ENCODE assay signal across 25 cellular contexts in the genomic region with DNA sequence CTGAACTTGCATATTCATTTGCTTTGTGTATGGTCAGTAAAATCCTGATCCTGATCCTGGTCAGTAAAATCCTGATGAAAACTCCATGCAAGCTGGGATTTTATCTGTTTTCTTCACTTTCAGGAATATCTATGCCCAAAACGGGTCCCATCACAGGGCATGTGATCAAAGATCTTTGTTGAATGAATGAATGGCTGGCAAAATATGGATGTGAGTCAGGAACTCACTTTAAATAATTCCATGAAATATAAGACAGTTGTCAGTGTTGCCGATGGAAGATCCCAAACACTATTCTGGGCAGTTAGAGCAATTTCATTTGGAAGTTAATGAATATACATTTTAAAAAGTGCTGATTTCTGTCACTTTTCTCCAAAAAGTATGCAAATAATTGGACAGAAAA.
"Had no signal": no experiment of that assay in that cellular context is flagged by ENCODE, and none has a peak within 500 bp of the region (broad histone marks: within the 10 kb centered on the region; RNA-seq: fewer than 3 reads in every experiment).

No MANE protein-coding gene starts in this region.

- H3K9me3 Mint-ChIP-seq: activated CD4-positive, alpha-beta memory T cell treated with anti-CD3 and anti-CD28 coated beads for 36 hours; activated T-cell treated with anti-CD3 and anti-CD28 coated beads, Interleukin-2, amount 50 U/mL, for 24 hours had no signal

- H3K27ac ChIP-seq: brain microvascular endothelial cell, left lung, lower lobe of right lung, right lobe of liver, skin epidermis, upper lobe of left lung, vagina had no signal

- H3K4me3 Mint-ChIP-seq: activated T-cell treated with anti-CD3 and anti-CD28 coated beads, Interleukin-2, amount 50 U/mL, for 24 hours; stimulated activated naive CD8-positive, alpha-beta T cell treated with anti-CD3 and anti-CD28 coated beads, Interleukin-15, Interleukin-2, amounts not matched to agents 100 ng/mL and 50 ng/mL, for 24 hours had no signal

- H3K4me1 ChIP-seq: left lung, lower lobe of right lung, right lobe of liver, upper lobe of left lung, vagina had no signal

- H3K27ac Mint-ChIP-seq: activated CD4-positive, alpha-beta memory T cell treated with anti-CD3 and anti-CD28 coated beads for 36 hours; activated CD4-positive, alpha-beta T cell treated with anti-CD3 and anti-CD28 coated beads, Interleukin-2, amount 10 ng/mL, durations not matched to agents 24 days and 14 days; activated T-cell treated with anti-CD3 and anti-CD28 coated beads, Interleukin-2, amount 50 U/mL, for 24 hours; effector memory CD8-positive, alpha-beta T cell; stimulated activated effector memory CD8-positive, alpha-beta T cell treated with anti-CD3 and anti-CD28 coated beads, Interleukin-12 subunit alpha, Interleukin-12 subunit beta, amount 100 ng/mL, for 72 hours; stimulated activated naive CD8-positive, alpha-beta T cell treated with anti-CD3 and anti-CD28 coated beads, Interleukin-15, Interleukin-2, amounts not matched to agents 100 ng/mL and 50 ng/mL, for 24 hours had no signal

- H3K9me3 ChIP-seq: left lung, lower lobe of right lung, right lobe of liver, upper lobe of left lung, vagina had no signal

- H3K36me3 Mint-ChIP-seq: activated CD4-positive, alpha-beta memory T cell treated with anti-CD3 and anti-CD28 coated beads for 36 hours; natural killer cell; stimulated activated effector memory CD8-positive, alpha-beta T cell treated with anti-CD3 and anti-CD28 coated beads, Interleukin-12 subunit alpha, Interleukin-12 subunit beta, amount 100 ng/mL, for 72 hours had no signal

- H3K4me1 Mint-ChIP-seq: natural killer cell; stimulated activated effector memory CD8-positive, alpha-beta T cell treated with anti-CD3 and anti-CD28 coated beads, Interleukin-12 subunit alpha, Interleukin-12 subunit beta, amount 100 ng/mL, for 72 hours had no signal

- ATAC-seq: effector memory CD8-positive, alpha-beta T cell; esophagus mucosa; left lung; lower lobe of right lung; natural killer cell; stimulated activated effector memory CD8-positive, alpha-beta T cell treated with anti-CD3 and anti-CD28 coated beads, Interleukin-12 subunit alpha, Interleukin-12 subunit beta, amount 100 ng/mL, for 72 hours had no signal

- H3K27me3 ChIP-seq: brain microvascular endothelial cell, left lung, right lobe of liver, upper lobe of left lung, vagina had no signal

- H3K27me3 Mint-ChIP-seq: activated CD4-positive, alpha-beta memory T cell treated with anti-CD3 and anti-CD28 coated beads for 36 hours; activated T-cell treated with anti-CD3 and anti-CD28 coated beads, Interleukin-2, amount 50 U/mL, for 24 hours; effector memory CD8-positive, alpha-beta T cell; stimulated activated naive CD8-positive, alpha-beta T cell treated with anti-CD3 and anti-CD28 coated beads, Interleukin-15, Interleukin-2, amounts not matched to agents 100 ng/mL and 50 ng/mL, for 24 hours had no signal

- H3K36me3 ChIP-seq: brain microvascular endothelial cell, left lung, lower lobe of right lung, right lobe of liver, upper lobe of left lung, vagina had no signal

- H3K4me3 ChIP-seq: left lung, right lobe of liver, skin epidermis, vagina had no signal

- DNase-seq: activated CD4-positive, alpha-beta memory T cell treated with anti-CD3 and anti-CD28 coated beads for 36 hours; activated CD4-positive, alpha-beta T cell treated with anti-CD3 and anti-CD28 coated beads, Interleukin-2, amount 10 ng/mL, durations not matched to agents 24 days and 14 days; activated CD4-positive, CD25-positive, alpha-beta regulatory T cell treated with anti-CD3 and anti-CD28 coated beads, Interleukin-2, amount 50 U/mL, for 72 hours; activated CD8-positive, alpha-beta memory T cell treated with anti-CD3 and anti-CD28 coated beads, Interleukin-2, amount 50 U/mL, for 48 hours; activated gamma-delta T cell treated with Interleukin-2 at 50 U/mL for 16 hours; activated naive CD4-positive, alpha-beta T cell treated with anti-CD3 and anti-CD28 coated beads, Interleukin-2, amount 50 U/mL, for 16 hours; activated T-cell treated with anti-CD3 and anti-CD28 coated beads, Interleukin-2, amount 50 U/mL, for 24 hours; amniotic stem cell; brain microvascular endothelial cell; caudate nucleus; cortex of kidney; effector memory CD8-positive, alpha-beta T cell; foreskin fibroblast; left lung; lower lobe of right lung; natural killer cell; right lobe of liver; stimulated activated CD4-positive, alpha-beta T cell treated with anti-CD3 and anti-CD28 coated beads, Interleukin-12 subunit alpha, Interleukin-12 subunit beta, amount 100 ng/mL, for 4 hours; stimulated activated CD4-positive, alpha-beta T cell treated with anti-CD3 and anti-CD28 coated beads, Interleukin-4, amount 100 ng/mL, for 24 hours; upper lobe of left lung had no signal
